ENCODE assay signal across 12 cellular contexts in the genomic region with DNA sequence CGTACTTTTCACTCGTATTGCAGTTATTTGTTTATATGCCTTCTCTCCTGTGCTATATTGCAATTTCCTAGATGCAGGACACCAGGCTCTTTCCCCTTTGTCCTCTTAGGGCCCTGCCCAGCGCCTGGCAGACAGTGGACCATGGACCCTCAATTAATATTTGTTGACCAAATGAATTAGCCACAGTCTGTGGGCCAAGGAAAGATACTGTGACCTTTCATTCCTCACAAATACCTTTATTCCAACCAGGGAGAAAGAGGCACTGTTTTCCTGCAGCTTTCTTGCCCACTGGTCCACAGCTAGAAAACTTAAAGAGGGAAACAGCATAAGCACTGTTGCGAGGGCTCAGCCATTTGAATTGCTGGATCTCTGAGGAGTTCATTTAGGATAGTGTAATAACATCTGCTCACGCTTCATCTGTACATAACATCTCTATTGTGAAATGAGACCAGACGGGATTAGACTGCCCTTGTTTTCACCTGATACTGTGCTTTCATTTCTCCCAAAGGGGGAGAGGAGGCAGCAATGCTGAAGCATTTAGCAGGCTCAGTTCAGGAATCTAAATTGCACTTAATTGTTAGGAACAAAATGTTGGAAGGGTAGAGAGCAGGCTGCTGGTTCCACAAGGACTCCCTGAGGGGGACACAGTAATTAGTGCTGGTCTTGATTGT. TPM values are rescaled to one million over a fixed set of nuclear protein-coding genes. Genes with fewer than 3 reads are reported as not detected.
DNase-seq lines count a peak whose midpoint lies in the region; FAIRE-seq and TF ChIP-seq lines count a peak whose summit lies in the region.
"Had no signal": no experiment of that assay in that cellular context is flagged by ENCODE, and none has a peak within 500 bp of the region (broad histone marks: within the 10 kb centered on the region; RNA-seq: fewer than 3 reads in every experiment).

No MANE protein-coding gene starts in this region.

- H3F3A ChIP-seq in smooth muscle cell (ENCODE audit: low read depth) = peaks cover 25% of the 10 kb centered on the region

- H3K4me3 ChIP-seq in Karpas-422 (ENCODE audit: low read length) (no peak overlapping the region), SK-N-MC (peak overlapping the region; percentile 76), keratinocyte (ENCODE audit: control insufficient read depth in 2 of 3, extremely low read depth in 1 of 3, insufficient read depth in 2 of 3, low read depth in 1 of 3, low read length in 3 of 3) (no peak overlapping the region), smooth muscle cell (peak overlapping the region; percentile 63), MG63 (no peak overlapping the region)
- H3K4me3 ChIP-seq: pancreas had no signal

- no peak overlapping the region for H3K27ac Mint-ChIP-seq in activated T-cell treated with anti-CD3 and anti-CD28 coated beads, Interleukin-2, amount 50 U/mL, for 24 hours
- H3K27ac Mint-ChIP-seq: activated T-helper 17 cell treated with anti-CD3 and anti-CD28 coated beads, Interleukin-2, amount 50 U/mL, for 72 hours had no signal

- dilution Hi-C loops in keratinocyte (cut with MboI; ENCODE audit: extremely low pct_ligation_motif_present, low sequenced_read_pairs) = loop anchor here (10.0 to 25.0 kb wide), 2 partner anchors 50 to 98 kb away; no protein-coding TSS in a partner anchor

- no peak for TF ChIP-seq POLR2A in erythroblast (IDR thresholded peaks at IDR 0.05; ENCODE audit: low read length)

- H3K9me3 ChIP-seq in Karpas-422 (ENCODE audit: low read length) = no peaks in the 10 kb centered on the region
- no peaks in the 10 kb centered on the region; the same call in 1 of the 2 replicates for H3K9me3 ChIP-seq in SK-N-MC (ENCODE audit: low read depth, low read length)
- no peaks in the 10 kb centered on the region for H3K9me3 ChIP-seq in keratinocyte (ENCODE audit: control insufficient read depth, low read depth, low read length)
- H3K9me3 ChIP-seq in smooth muscle cell (replicated peaks; ENCODE audit: low read depth) = no peaks in the 10 kb centered on the region
- H3K9me3 ChIP-seq in MG63 = no peaks in the 10 kb centered on the region
- H3K9me3 ChIP-seq: pancreas had no signal

- H3K4me2 ChIP-seq in Karpas-422 (ENCODE audit: low read depth, low read length, poor library complexity, severe bottlenecking) (no peak overlapping the region), keratinocyte (ENCODE audit: control insufficient read depth, extremely low read depth, insufficient read depth, low read depth, low read length) (peak overlapping the region; percentile 67), smooth muscle cell (peak overlapping the region; percentile 98)

- peaks cover 34% of the 10 kb centered on the region for H3K27me3 Mint-ChIP-seq in activated T-cell treated with anti-CD3 and anti-CD28 coated beads, Interleukin-2, amount 50 U/mL, for 24 hours

- H4K20me1 ChIP-seq in Karpas-422 (ENCODE audit: insufficient read depth, low read depth, low read length) (0 out of 2 replicates have a peak, but pooled peaks cover 3% of the 10 kb centered on the region), keratinocyte (ENCODE audit: control insufficient read depth, extremely low read depth, insufficient read depth, low read length) (no peaks in the 10 kb centered on the region), smooth muscle cell (ENCODE audit: low read depth) (peaks cover 12% of the 10 kb centered on the region)

- H2AFZ ChIP-seq in Karpas-422 (ENCODE audit: low read length) (no peak overlapping the region), keratinocyte (ENCODE audit: control insufficient read depth, low read length) (peak overlapping the region; percentile 26), smooth muscle cell (ENCODE audit: low read depth) (no peak overlapping the region)

- peaks cover 90% of the 10 kb centered on the region for H3K79me2 ChIP-seq in Karpas-422 (ENCODE audit: low read length)
- no peaks in the 10 kb centered on the region for H3K79me2 ChIP-seq in keratinocyte (ENCODE audit: control insufficient read depth, insufficient read depth, low read length)
- H3K79me2 ChIP-seq in smooth muscle cell (ENCODE audit: low read depth) = peaks cover 71% of the 10 kb centered on the region

- H3K27me3 ChIP-seq in Karpas-422 (ENCODE audit: low read length) = no peaks in the 10 kb centered on the region
- peaks cover 15% of the 10 kb centered on the region for H3K27me3 ChIP-seq in keratinocyte (ENCODE audit: control insufficient read depth, extremely low read depth, insufficient read depth, low read length)
- H3K27me3 ChIP-seq in smooth muscle cell (ENCODE audit: low read depth) = no peaks in the 10 kb centered on the region
- H3K27me3 ChIP-seq in MG63 = no peaks in the 10 kb centered on the region
- H3K27me3 ChIP-seq: pancreas had no signal

- H3K9me3 Mint-ChIP-seq in activated T-cell treated with anti-CD3 and anti-CD28 coated beads, Interleukin-2, amount 50 U/mL, for 24 hours = no peaks in the 10 kb centered on the region

- DNase-seq in Karpas-422 (no peak), SK-N-MC (ENCODE audit: low read depth, low spot score) (no peak), keratinocyte (ENCODE audit: low read depth, low spot score) (no peak), smooth muscle cell (lab: John Stamatoyannopoulos, UW; ENCODE audit: unreplicated experiment) (no peak), erythroblast (lab: John Stamatoyannopoulos, UW) (no peak), MG63 (no peak), HK-2 (ENCODE audit: unreplicated experiment) (no peak)
- DNase-seq in activated T-cell treated with anti-CD3 and anti-CD28 coated beads, Interleukin-2, amount 50 U/mL, for 24 hours = no peak
- DNase-seq: cortex of kidney, NCI-H510A treated with DMSO at 0.1 percent for 48 hours had no signal

- no peaks in the 10 kb centered on the region for H3K36me3 Mint-ChIP-seq in activated T-cell treated with anti-CD3 and anti-CD28 coated beads, Interleukin-2, amount 50 U/mL, for 24 hours (ENCODE audit: low read depth)

- TF ChIP-seq CTCF in keratinocyte (optimal IDR thresholded peaks at IDR 0.05 in 1 of 3, IDR thresholded peaks at IDR 0.05 in 1 of 3, conservative IDR thresholded peaks at IDR 0.05 in 1 of 3; ENCODE audit: extremely low read depth in 1 of 3, insufficient read depth in 2 of 3, low read length in 3 of 3) (no peak), smooth muscle cell (IDR thresholded peaks at IDR 0.05; ENCODE audit: borderline replicate concordance, insufficient read depth, poor library complexity, severe bottlenecking) (no peak)

- no peaks in the 10 kb centered on the region for H3K9me2 ChIP-seq in Karpas-422 (replicated peaks; ENCODE audit: insufficient read depth, low read length)

- H3K36me3 ChIP-seq in Karpas-422 (ENCODE audit: insufficient read depth, low read length) (0 out of 2 replicates have a peak, but pooled peaks cover 5% of the 10 kb centered on the region), SK-N-MC (ENCODE audit: insufficient read depth, low read length) (no peaks in the 10 kb centered on the region), keratinocyte (ENCODE audit: control insufficient read depth in 2 of 2, extremely low read depth in 1 of 2, insufficient read depth in 2 of 2, low read length in 2 of 2) (no peaks in the 10 kb centered on the region), smooth muscle cell (ENCODE audit: low read depth) (peaks cover under 1% of the 10 kb centered on the region), MG63 (peaks cover 5% of the 10 kb centered on the region; the same call in 1 of the 2 replicates)
- H3K36me3 ChIP-seq: pancreas had no signal

- no peak overlapping the region for H3K4me3 Mint-ChIP-seq in activated T-cell treated with anti-CD3 and anti-CD28 coated beads, Interleukin-2, amount 50 U/mL, for 24 hours
- H3K4me3 Mint-ChIP-seq: activated T-helper 17 cell treated with anti-CD3 and anti-CD28 coated beads, Interleukin-2, amount 50 U/mL, for 72 hours had no signal

- no peaks in the 10 kb centered on the region for H3K9me1 ChIP-seq in keratinocyte (ENCODE audit: control insufficient read depth, extremely low read depth, insufficient read depth, low read length)

- H3K4me1 ChIP-seq in Karpas-422 (ENCODE audit: low read length) (peaks cover 26% of the 10 kb centered on the region), keratinocyte (ENCODE audit: control insufficient read depth, extremely low read depth, insufficient read depth, low read length) (peaks cover 32% of the 10 kb centered on the region), smooth muscle cell (ENCODE audit: low read depth) (peaks cover 46% of the 10 kb centered on the region)

- H3K4me1 Mint-ChIP-seq in activated T-cell treated with anti-CD3 and anti-CD28 coated beads, Interleukin-2, amount 50 U/mL, for 24 hours (ENCODE audit: low read depth) = no peaks in the 10 kb centered on the region
- H3K4me1 Mint-ChIP-seq: activated T-helper 17 cell treated with anti-CD3 and anti-CD28 coated beads, Interleukin-2, amount 50 U/mL, for 72 hours had no signal

- H3K9ac ChIP-seq in Karpas-422 (ENCODE audit: low read length) (no peak overlapping the region), SK-N-MC (ENCODE audit: insufficient read length) (no peak overlapping the region), keratinocyte (ENCODE audit: control insufficient read depth, extremely low read depth, insufficient read depth, low read length) (no peak overlapping the region), smooth muscle cell (ENCODE audit: low read depth) (peak overlapping the region; percentile 18)

- peak; percentile 39 for FAIRE-seq in keratinocyte (lab: Jason Lieb, UNC)
- FAIRE-seq: pancreas had no signal

- H3K27ac ChIP-seq in Karpas-422 (ENCODE audit: low read length) (peak overlapping the region; percentile 33; the same call in 1 of the 2 replicates), SK-N-MC (no peak overlapping the region), keratinocyte (ENCODE audit: control insufficient read depth, insufficient read depth, low read length) (peak overlapping the region; percentile 19), smooth muscle cell (ENCODE audit: low read depth) (peak overlapping the region; percentile 95)

- 67% methylated on average over 6 of the region's 6 CpGs for WGBS in smooth muscle cell (ENCODE audit: low lambda C conversion rate)

RNA-seq across cellular contexts. Expression of gene TNS3, which starts 46.7 kb away (rescaled TPM):
- total RNA-seq in Karpas-422 (2014; rRNA removed; shearing (Covaris generic); ENCODE audit: low replicate concordance) = 56.6 and 60.5 TPM in 2 replicates
- polyA plus RNA-seq in keratinocyte (3.9 to 5.7 TPM (median 5.3 TPM) in 3 replicates), smooth muscle cell (27.5 and 32.6 TPM in 2 replicates)
- 0.39 TPM for polyA plus RNA-seq in keratinocyte (2011; ENCODE audit: low read depth)
- 4.7 and 4.9 TPM in 2 replicates for polyA plus RNA-seq in keratinocyte (2011; cell fraction: cytosol; rRNA removed)
- 12.2 and 14.2 TPM in 2 replicates for polyA plus RNA-seq in keratinocyte (2011; cell fraction: nucleus; rRNA removed)
- polyA plus RNA-seq in keratinocyte (2012; ENCODE audit: low replicate concordance) = 1.2 and 4.6 TPM in 2 replicates
- 10.1 to 20.3 TPM (median 18.5 TPM) in 3 replicates for polyA minus RNA-seq in keratinocyte
- polyA minus RNA-seq in keratinocyte (2011; cell fraction: cytosol; rRNA and poly(A)+ RNA removed) = 6.1 TPM
- polyA minus RNA-seq in keratinocyte (2011; cell fraction: nucleus; rRNA and poly(A)+ RNA removed) = 10.4 and 17.5 TPM in 2 replicates
- total RNA-seq in smooth muscle cell = 46.6 and 50.5 TPM in 2 replicates
- total RNA-seq in MG63 (2014; rRNA removed; shearing (Covaris generic); ENCODE audit: low replicate concordance) = 27.6 and 43.1 TPM in 2 replicates

Comparison
In these comparisons a context has a peak if more than half of its experiments do, and no peak if none do; other contexts are left out.
1. H3K4me3 ChIP-seq: peak in SK-N-MC (single experiment) and smooth muscle cell (single experiment); none in Karpas-422 (single experiment), keratinocyte (0 of 3) and MG63 (single experiment).